In genomic region chr12:120460157-120460556, GRCh38 we compare ENCODE assay signal across 16 cellular contexts.
"Had no signal": no experiment of that assay in that cellular context is flagged by ENCODE, and none has a peak within 500 bp of the region (broad histone marks: within the 10 kb centered on the region; RNA-seq: fewer than 3 reads in every experiment).

No MANE protein-coding gene starts in this region.

- H3K4me3 Mint-ChIP-seq: activated B cell treated with CpG ODN at 0.5 μM for 24 hours; stimulated activated naive CD8-positive, alpha-beta T cell treated with anti-CD3 and anti-CD28 coated beads, Interleukin-15, amount 100 ng/mL, for 72 hours; T-helper 1 cell treated with Interleukin-12 subunit alpha and Interleukin-12 subunit beta and Interleukin-4 antibody, amounts not matched to agents 30 μg/mL and 1 μg/mL, for 36 hours had no signal

- H3K9me3 Mint-ChIP-seq: activated B cell treated with CpG ODN at 0.5 μM for 24 hours; stimulated activated naive CD8-positive, alpha-beta T cell treated with anti-CD3 and anti-CD28 coated beads, Interleukin-15, amount 100 ng/mL, for 72 hours; T-helper 1 cell treated with Interleukin-12 subunit alpha and Interleukin-12 subunit beta and Interleukin-4 antibody, amounts not matched to agents 30 μg/mL and 1 μg/mL, for 36 hours had no signal

- H3K27ac ChIP-seq: colonic mucosa, parathyroid adenoma, upper lobe of right lung had no signal

- H3K27ac Mint-ChIP-seq: activated B cell treated with CpG ODN at 0.5 μM for 24 hours; T-helper 1 cell treated with Interleukin-12 subunit alpha and Interleukin-12 subunit beta and Interleukin-4 antibody, amounts not matched to agents 30 μg/mL and 1 μg/mL, for 36 hours had no signal

- H3K4me1 ChIP-seq: colonic mucosa, parathyroid adenoma, testis, upper lobe of right lung had no signal

- H3K9me3 ChIP-seq: colonic mucosa, testis, upper lobe of right lung had no signal

- H3K27me3 ChIP-seq: colonic mucosa, testis, upper lobe of right lung had no signal

- H3K4me3 ChIP-seq: colonic mucosa, lung, testis, upper lobe of right lung had no signal

- DNase-seq: activated B cell treated with CpG ODN at 0.5 μM for 24 hours; activated CD8-positive, alpha-beta memory T cell treated with anti-CD3 and anti-CD28 coated beads, Interleukin-2, amount 50 U/mL, for 4 hours; activated naive CD4-positive, alpha-beta T cell treated with Interleukin-2 at 50 U/mL for 16 hours; caudate nucleus; colonic mucosa; foreskin melanocyte; head of caudate nucleus; left colon; midbrain; stimulated activated CD4-positive, alpha-beta T cell treated with anti-CD3 and anti-CD28 coated beads, Interleukin-4, amount 100 ng/mL, for 24 hours; stimulated activated naive CD8-positive, alpha-beta T cell treated with anti-CD3 and anti-CD28 coated beads, Interleukin-15, amount 100 ng/mL, for 72 hours; testis; upper lobe of right lung had no signal

- H3K27me3 Mint-ChIP-seq: activated B cell treated with CpG ODN at 0.5 μM for 24 hours; stimulated activated naive CD8-positive, alpha-beta T cell treated with anti-CD3 and anti-CD28 coated beads, Interleukin-15, amount 100 ng/mL, for 72 hours had no signal

- ATAC-seq: left colon; stimulated activated naive CD8-positive, alpha-beta T cell treated with anti-CD3 and anti-CD28 coated beads, Interleukin-15, amount 100 ng/mL, for 72 hours; upper lobe of right lung had no signal
